24 cellular contexts compared by ENCODE assay signal in genomic region chr18:14970027-14970426, GRCh38.
DNase-seq lines count a peak whose midpoint lies in the region; ATAC-seq and TF ChIP-seq lines count a peak whose summit lies in the region.
"Had no signal": no experiment of that assay in that cellular context is flagged by ENCODE, and none has a peak within 500 bp of the region (broad histone marks: within the 10 kb centered on the region; RNA-seq: fewer than 3 reads in every experiment).

No MANE protein-coding gene starts in this region.

- no TSS peak for BruUV-seq in MCF 10A (replicated peaks; lab: Mats Ljungman, UMichigan)

- peaks cover 44% of the 10 kb centered on the region for H3K4me1 Mint-ChIP-seq in MCF 10A (ENCODE audit: insufficient read depth, unreplicated experiment)
- H3K4me1 Mint-ChIP-seq in natural killer cell treated with Interleukin-12 subunit alpha and Interleukin-12 subunit beta and Interleukin-15 and Interleukin-18, amount 100 ng/mL, for 72 hours (ENCODE audit: low read depth in 2 of 2), result no peaks in the 10 kb centered on the region
- H3K4me1 Mint-ChIP-seq: CD14-positive monocyte; central memory CD8-positive, alpha-beta T cell; IgD-negative memory B cell had no signal

- no peaks in the 10 kb centered on the region for H3K36me3 ChIP-seq in breast epithelium
- no peaks in the 10 kb centered on the region for H3K36me3 ChIP-seq in thyroid gland
- H3K36me3 ChIP-seq: SJSA1, tibial nerve had no signal

- H3K4me1 ChIP-seq in breast epithelium (no peaks in the 10 kb centered on the region), thyroid gland (peaks cover 59 to 66% of the 10 kb centered on the region in 2 donors)
- H3K4me1 ChIP-seq: SJSA1, tibial nerve had no signal

- no peaks in the 10 kb centered on the region for H3K27me3 Mint-ChIP-seq in MCF 10A (ENCODE audit: insufficient read depth, unreplicated experiment)
- H3K27me3 Mint-ChIP-seq in natural killer cell treated with Interleukin-12 subunit alpha and Interleukin-12 subunit beta and Interleukin-15 and Interleukin-18, amount 100 ng/mL, for 72 hours, result no peaks in the 10 kb centered on the region
- H3K27me3 Mint-ChIP-seq: IgD-negative memory B cell had no signal

- TF ChIP-seq POLR2A in breast epithelium (IDR thresholded peaks at IDR 0.05) (no peak), thyroid gland (IDR thresholded peaks at IDR 0.05) (no peak)

- TF ChIP-seq CTCF in MCF 10A (IDR thresholded peaks at IDR 0.05; ENCODE audit: unreplicated experiment), result no peak
- no peak for TF ChIP-seq CTCF in breast epithelium (IDR thresholded peaks at IDR 0.05)
- no peak for TF ChIP-seq CTCF in thyroid gland (IDR thresholded peaks at IDR 0.05)
- no peak for TF ChIP-seq CTCF in GM20000 (IDR thresholded peaks at IDR 0.05; ENCODE audit: extremely low read depth, missing control alignments)

- POLR2A ChIA-PET in MCF 10A (lab: Yijun Ruan, JAX), result no interaction called here

- H3K27ac ChIP-seq in breast epithelium (no peak overlapping the region), thyroid gland (peak overlapping the region; percentile 75 to 93 (median 76))
- H3K27ac ChIP-seq: 22Rv1, SJSA1, tibial nerve had no signal

- CTCF ChIA-PET in MCF 10A (lab: Yijun Ruan, JAX), result interaction anchor here (1.6 kb wide), 1 partner anchor 16 kb away, joined by 3 read pairs; no protein-coding TSS in a partner anchor

- no peak overlapping the region for H3K27ac Mint-ChIP-seq in MCF 10A (ENCODE audit: low read depth, unreplicated experiment)
- no peak overlapping the region for H3K27ac Mint-ChIP-seq in natural killer cell treated with Interleukin-12 subunit alpha and Interleukin-12 subunit beta and Interleukin-15 and Interleukin-18, amount 100 ng/mL, for 72 hours
- H3K27ac Mint-ChIP-seq: activated T-helper 2 cell treated with anti-CD3 and anti-CD28 coated beads, Interferon-gamma antibody, Interleukin-2, Interleukin-4, amounts not matched to agents 10 μg/mL and 5 μg/mL and 100 μg/mL, durations not matched to agents 14 hours and 24 hours and 36 hours; CD14-positive monocyte; IgD-negative memory B cell had no signal

- DNase-seq in MCF 10A (ENCODE audit: unreplicated experiment) (peak; percentile 74), breast epithelium (ENCODE audit: low spot score in 2 of 2) (no peak), RKO (ENCODE audit: low spot score) (peak; percentile 5), fibroblast of peridontal ligament (ENCODE audit: extremely low read depth) (peak; percentile 71), thyroid gland (peak; percentile 80 to 92), GM20000 (ENCODE audit: low spot score) (no peak)
- DNase-seq in central memory CD4-positive, alpha-beta T cell, result no peak
- DNase-seq in natural killer cell treated with Interleukin-12 subunit alpha and Interleukin-12 subunit beta and Interleukin-15 and Interleukin-18, amount 100 ng/mL, for 72 hours (ENCODE audit: low spot score), result no peak
- DNase-seq: activated CD4-positive, alpha-beta T cell treated with anti-CD3 and anti-CD28 coated beads for 1 hour; DMS79; effector memory CD4-positive, alpha-beta T cell; GOT3; midbrain; MV-4-11; NCI-H2029; NCI-H446 treated with DMSO at 0.1 percent for 48 hours; stimulated activated naive CD4-positive, alpha-beta T cell had no signal

- intact Hi-C loops in MCF 10A (cut with micrococcal nuclease) (no loop called here), breast epithelium (cut with DNase I; ENCODE audit: low total_unique reads) (no loop called here), thyroid gland (cut with DNase I) (no loop called here)

- no peaks in the 10 kb centered on the region for H3K9me3 Mint-ChIP-seq in MCF 10A (ENCODE audit: unreplicated experiment)
- no peaks in the 10 kb centered on the region for H3K9me3 Mint-ChIP-seq in natural killer cell treated with Interleukin-12 subunit alpha and Interleukin-12 subunit beta and Interleukin-15 and Interleukin-18, amount 100 ng/mL, for 72 hours
- H3K9me3 Mint-ChIP-seq: activated T-helper 2 cell treated with anti-CD3 and anti-CD28 coated beads, Interferon-gamma antibody, Interleukin-2, Interleukin-4, amounts not matched to agents 10 μg/mL and 5 μg/mL and 100 μg/mL, durations not matched to agents 14 hours and 24 hours and 36 hours; central memory CD8-positive, alpha-beta T cell had no signal

- 44 to 83% methylated on average over 2 to 5 of the region's 5 CpGs for WGBS in thyroid gland, 2 donors

- no peak for ATAC-seq in natural killer cell treated with Interleukin-12 subunit alpha and Interleukin-12 subunit beta and Interleukin-15 and Interleukin-18, amount 100 ng/mL, for 72 hours

- H3K36me3 Mint-ChIP-seq in MCF 10A (ENCODE audit: insufficient read depth, unreplicated experiment), result no peaks in the 10 kb centered on the region
- H3K36me3 Mint-ChIP-seq in natural killer cell treated with Interleukin-12 subunit alpha and Interleukin-12 subunit beta and Interleukin-15 and Interleukin-18, amount 100 ng/mL, for 72 hours, result no peaks in the 10 kb centered on the region
- H3K36me3 Mint-ChIP-seq: CD14-positive monocyte had no signal

- H3K27me3 ChIP-seq in breast epithelium (no peaks in the 10 kb centered on the region), thyroid gland (no peaks in the 10 kb centered on the region)
- H3K27me3 ChIP-seq: SJSA1, tibial nerve had no signal

- H3K9me3 ChIP-seq in breast epithelium, result no peaks in the 10 kb centered on the region
- no peaks in the 10 kb centered on the region for H3K9me3 ChIP-seq in thyroid gland
- H3K9me3 ChIP-seq: SJSA1, tibial nerve had no signal

- no peak overlapping the region for H3K4me3 Mint-ChIP-seq in MCF 10A (ENCODE audit: unreplicated experiment)
- no peak overlapping the region for H3K4me3 Mint-ChIP-seq in natural killer cell treated with Interleukin-12 subunit alpha and Interleukin-12 subunit beta and Interleukin-15 and Interleukin-18, amount 100 ng/mL, for 72 hours
- H3K4me3 Mint-ChIP-seq: CD14-positive monocyte; central memory CD8-positive, alpha-beta T cell; IgD-negative memory B cell had no signal

- H3K4me3 ChIP-seq in breast epithelium (no peak overlapping the region), thyroid gland (replicated peaks in 1 of 3) (no peak overlapping the region)
- H3K4me3 ChIP-seq: SJSA1, tibial nerve had no signal

Comparison
In these comparisons a context has a peak if more than half of its experiments do, and no peak if none do; other contexts are left out.
1. DNase-seq: peak in MCF 10A (single experiment), RKO (single experiment), fibroblast of peridontal ligament (single experiment) and thyroid gland (2 of 2); none in breast epithelium (0 of 2), GM20000 (single experiment), central memory CD4-positive, alpha-beta T cell (single experiment) and natural killer cell treated with Interleukin-12 subunit alpha and Interleukin-12 subunit beta and Interleukin-15 and Interleukin-18, amount 100 ng/mL, for 72 hours (single experiment).
2. H3K27ac ChIP-seq: peak in thyroid gland (3 of 3); none in breast epithelium (0 of 2).